In genomic region chr2:200617089-200618050, GRCh38 we compare ENCODE assay signal across 1 cellular context.
TF ChIP-seq lines count a peak whose summit lies in the region.

No MANE protein-coding gene starts in this region.

TF ChIP-seq in K562, 482 proteins besides CTCF, POLR2A, EP300 and RAD21:
- TF ChIP-seq SMAD1 (IDR thresholded peaks at IDR 0.05; ENCODE audit: low read depth, low read length, partially characterized antibody): no peak
- TF ChIP-seq DPF2 (IDR thresholded peaks at IDR 0.05): no peak
- TF ChIP-seq XRCC3 (IDR thresholded peaks at IDR 0.05): no peak
- no peak for TF ChIP-seq THRB (CRISPR knock-in tag; conservative IDR thresholded peaks at IDR 0.05)
- TF ChIP-seq, protein P1, sequence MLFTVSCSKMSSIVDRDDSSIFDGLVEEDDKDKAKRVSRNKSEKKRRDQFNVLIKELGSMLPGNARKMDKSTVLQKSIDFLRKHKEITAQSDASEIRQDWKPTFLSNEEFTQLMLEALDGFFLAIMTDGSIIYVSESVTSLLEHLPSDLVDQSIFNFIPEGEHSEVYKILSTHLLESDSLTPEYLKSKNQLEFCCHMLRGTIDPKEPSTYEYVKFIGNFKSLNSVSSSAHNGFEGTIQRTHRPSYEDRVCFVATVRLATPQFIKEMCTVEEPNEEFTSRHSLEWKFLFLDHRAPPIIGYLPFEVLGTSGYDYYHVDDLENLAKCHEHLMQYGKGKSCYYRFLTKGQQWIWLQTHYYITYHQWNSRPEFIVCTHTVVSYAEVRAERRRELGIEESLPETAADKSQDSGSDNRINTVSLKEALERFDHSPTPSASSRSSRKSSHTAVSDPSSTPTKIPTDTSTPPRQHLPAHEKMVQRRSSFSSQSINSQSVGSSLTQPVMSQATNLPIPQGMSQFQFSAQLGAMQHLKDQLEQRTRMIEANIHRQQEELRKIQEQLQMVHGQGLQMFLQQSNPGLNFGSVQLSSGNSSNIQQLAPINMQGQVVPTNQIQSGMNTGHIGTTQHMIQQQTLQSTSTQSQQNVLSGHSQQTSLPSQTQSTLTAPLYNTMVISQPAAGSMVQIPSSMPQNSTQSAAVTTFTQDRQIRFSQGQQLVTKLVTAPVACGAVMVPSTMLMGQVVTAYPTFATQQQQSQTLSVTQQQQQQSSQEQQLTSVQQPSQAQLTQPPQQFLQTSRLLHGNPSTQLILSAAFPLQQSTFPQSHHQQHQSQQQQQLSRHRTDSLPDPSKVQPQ (CRISPR knock-in tag; IDR thresholded peaks at IDR 0.05; ENCODE audit: borderline replicate concordance): no peak
- TF ChIP-seq DNMT1 (IDR thresholded peaks at IDR 0.05): no peak
- no peak for TF ChIP-seq CBX1 (IDR thresholded peaks at IDR 0.05; ENCODE audit: low read depth)
- no peak for TF ChIP-seq CEBPB (tag; IDR thresholded peaks at IDR 0.05)
- TF ChIP-seq SMC3 (conservative IDR thresholded peaks at IDR 0.05; ENCODE audit: insufficient read depth, low read depth, low read length): no peak
- no peak for TF ChIP-seq ZBTB33 (CRISPR knock-in tag; IDR thresholded peaks at IDR 0.05)
- TF ChIP-seq TEAD2 (tag; IDR thresholded peaks at IDR 0.05): no peak
- no peak for TF ChIP-seq PRPF4 (IDR thresholded peaks at IDR 0.05; ENCODE audit: insufficient read depth, low read depth, low read length, poor library complexity, severe bottlenecking)
- no peak for TF ChIP-seq HDAC6 (IDR thresholded peaks at IDR 0.05; ENCODE audit: low read depth, low read length)
- TF ChIP-seq HDAC1 (IDR thresholded peaks at IDR 0.05): no peak
- no peak for TF ChIP-seq ETV5 (CRISPR knock-in tag; IDR thresholded peaks at IDR 0.05; ENCODE audit: low read depth)
- TF ChIP-seq, protein P2, sequence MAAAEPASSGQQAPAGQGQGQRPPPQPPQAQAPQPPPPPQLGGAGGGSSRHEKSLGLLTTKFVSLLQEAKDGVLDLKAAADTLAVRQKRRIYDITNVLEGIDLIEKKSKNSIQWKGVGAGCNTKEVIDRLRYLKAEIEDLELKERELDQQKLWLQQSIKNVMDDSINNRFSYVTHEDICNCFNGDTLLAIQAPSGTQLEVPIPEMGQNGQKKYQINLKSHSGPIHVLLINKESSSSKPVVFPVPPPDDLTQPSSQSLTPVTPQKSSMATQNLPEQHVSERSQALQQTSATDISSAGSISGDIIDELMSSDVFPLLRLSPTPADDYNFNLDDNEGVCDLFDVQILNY (CRISPR knock-in tag; IDR thresholded peaks at IDR 0.05): no peak
- no peak for TF ChIP-seq CEBPG (CRISPR knock-in tag; IDR thresholded peaks at IDR 0.05)
- no peak for TF ChIP-seq CEBPG (tag; conservative IDR thresholded peaks at IDR 0.05 in 1 of 2, IDR thresholded peaks at IDR 0.05 in 1 of 2)
- no peak for TF ChIP-seq CBX2 (IDR thresholded peaks at IDR 0.05; ENCODE audit: insufficient read depth, low read length, poor library complexity, severe bottlenecking)
- no peak for TF ChIP-seq KDM2B (CRISPR knock-in tag; IDR thresholded peaks at IDR 0.05)
